ENCODE assay signal across 12 cellular contexts in the genomic region with DNA sequence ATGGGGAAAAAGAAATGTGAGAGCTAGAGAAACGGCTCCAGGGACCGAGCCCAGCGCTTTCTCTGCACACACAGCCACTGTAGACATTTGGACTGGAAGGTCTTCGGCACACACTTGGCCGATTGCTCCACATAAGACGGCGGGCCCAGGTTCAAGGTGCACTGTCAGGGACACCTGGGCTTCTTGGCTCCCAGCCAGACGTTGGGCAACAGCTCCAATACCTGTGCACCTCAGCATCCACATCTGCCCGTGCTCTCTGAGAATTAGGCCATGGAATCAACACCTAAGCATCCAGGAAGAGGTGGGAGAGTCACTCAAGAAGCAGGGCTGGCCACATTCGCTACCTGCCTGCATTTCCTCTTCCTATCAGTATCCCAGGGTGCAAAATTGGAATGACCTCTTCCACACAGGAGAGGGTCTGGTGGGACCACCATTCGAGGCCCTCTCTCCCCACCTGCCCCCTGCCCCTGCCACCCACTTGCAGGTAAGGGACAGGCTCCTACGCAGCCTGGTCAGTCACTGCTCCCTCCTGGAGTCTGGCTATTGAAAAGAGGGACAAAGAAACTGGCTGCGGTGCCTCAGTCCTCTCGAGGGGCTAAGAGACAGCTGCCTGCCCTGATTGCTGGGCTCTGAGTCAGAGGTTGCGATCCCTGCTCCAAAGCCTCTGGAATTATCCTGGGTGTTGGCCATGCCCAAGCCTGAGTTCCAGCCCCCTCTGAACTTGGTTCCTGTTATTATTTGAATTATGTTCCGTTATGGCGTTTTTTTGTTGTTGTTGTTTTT. TPM values are rescaled to one million over a fixed set of nuclear protein-coding genes. Genes with fewer than 3 reads are reported as not detected.
A peak's percentile ranks its signal among the peaks of the same experiment; 100 is the strongest.
DNase-seq lines count a peak whose midpoint lies in the region; ATAC-seq and TF ChIP-seq lines count a peak whose summit lies in the region.
"Had no signal": no experiment of that assay in that cellular context is flagged by ENCODE, and none has a peak within 500 bp of the region (broad histone marks: within the 10 kb centered on the region; RNA-seq: fewer than 3 reads in every experiment).

No MANE protein-coding gene starts in this region.

- H3K4me1 Mint-ChIP-seq in HFFc6 (ENCODE audit: low read depth) (peaks cover 46% of the 10 kb centered on the region), MCF 10A (ENCODE audit: insufficient read depth, unreplicated experiment) (peaks cover 40% of the 10 kb centered on the region), glutamatergic neuron (ENCODE audit: low read depth, unreplicated experiment) (no peaks in the 10 kb centered on the region)

- WGBS in mesodermal cell (ENCODE audit: insufficient coverage in 2 of 2), 2 experiments: 84 to 90% methylated on average over 14 to 17 of the region's 17 CpGs

- no peaks in the 10 kb centered on the region for H3K27me3 ChIP-seq in AG04450 (ENCODE audit: control insufficient read depth, insufficient read depth, low read length)

- DNase-seq in AG04450 (ENCODE audit: low read depth, low spot score) (no peak), HFFc6 (no peak), MCF 10A (ENCODE audit: unreplicated experiment) (peak; percentile 94), NOMO-1 (lab: John Stamatoyannopoulos, UW; ENCODE audit: unreplicated experiment in 2 of 2) (no peak), iPS-NIHi11 (ENCODE audit: low spot score) (no peak), glutamatergic neuron (no peak)
- DNase-seq: activated CD8-positive, alpha-beta T cell treated with anti-CD3 and anti-CD28 coated beads, Interleukin-2, amount 10 ng/mL, durations not matched to agents 7 days and 5 days; activated naive CD4-positive, alpha-beta T cell treated with anti-CD3 and anti-CD28 coated beads for 36 hours had no signal

- H3K9me3 Mint-ChIP-seq in HFFc6 (no peaks in the 10 kb centered on the region), MCF 10A (ENCODE audit: unreplicated experiment) (no peaks in the 10 kb centered on the region), glutamatergic neuron (ENCODE audit: unreplicated experiment) (no peaks in the 10 kb centered on the region)
- H3K9me3 Mint-ChIP-seq: activated naive CD4-positive, alpha-beta T cell treated with anti-CD3 and anti-CD28 coated beads for 36 hours; neural crest cell; T-helper 2 cell treated with Interferon-gamma antibody and Interleukin-4, amounts not matched to agents 5 μg/mL and 100 μg/mL, for 36 hours had no signal

- H3K27me3 Mint-ChIP-seq in HFFc6 (ENCODE audit: insufficient read depth): no peaks in the 10 kb centered on the region; the same call in none of the 2 replicates
- no peaks in the 10 kb centered on the region for H3K27me3 Mint-ChIP-seq in MCF 10A (ENCODE audit: insufficient read depth, unreplicated experiment)
- H3K27me3 Mint-ChIP-seq in glutamatergic neuron (ENCODE audit: unreplicated experiment): peaks cover 5% of the 10 kb centered on the region

- no peaks in the 10 kb centered on the region for H3K36me3 ChIP-seq in mesodermal cell (ENCODE audit: control insufficient read depth, insufficient read depth, low read length)

- H3K4me1 ChIP-seq in mesodermal cell (ENCODE audit: control insufficient read depth, insufficient read depth, low read length, poor library complexity, severe bottlenecking): peaks cover 30% of the 10 kb centered on the region

- H3K4me3 ChIP-seq in AG04450 (ENCODE audit: low read depth, low read length) (no peak overlapping the region), mesodermal cell (ENCODE audit: extremely low read depth, insufficient read depth, low read length, poor library complexity, severe bottlenecking) (no peak overlapping the region)

- H3K4me3 Mint-ChIP-seq in HFFc6 (no peak overlapping the region), MCF 10A (ENCODE audit: unreplicated experiment) (no peak overlapping the region), glutamatergic neuron (ENCODE audit: unreplicated experiment) (no peak overlapping the region)
- H3K4me3 Mint-ChIP-seq: activated CD8-positive, alpha-beta T cell treated with anti-CD3 and anti-CD28 coated beads, Interleukin-2, amount 10 ng/mL, durations not matched to agents 7 days and 5 days; activated naive CD4-positive, alpha-beta T cell treated with anti-CD3 and anti-CD28 coated beads for 36 hours; neural crest cell; T-helper 2 cell treated with Interferon-gamma antibody and Interleukin-4, amounts not matched to agents 5 μg/mL and 100 μg/mL, for 36 hours had no signal

- no peak for ATAC-seq in HG02623 (IDR thresholded peaks at IDR 0.05; ENCODE audit: unreplicated experiment)
- ATAC-seq: activated CD8-positive, alpha-beta T cell treated with anti-CD3 and anti-CD28 coated beads, Interleukin-2, amount 10 ng/mL, durations not matched to agents 7 days and 5 days had no signal

- TF ChIP-seq CTCF in AG04450 (IDR thresholded peaks at IDR 0.05; ENCODE audit: low read depth, low read length) (no peak), HFFc6 (IDR thresholded peaks at IDR 0.05) (no peak), MCF 10A (IDR thresholded peaks at IDR 0.05; ENCODE audit: unreplicated experiment) (no peak), glutamatergic neuron (IDR thresholded peaks at IDR 0.05; ENCODE audit: partially characterized antibody, unreplicated experiment) (no peak)

- no peaks in the 10 kb centered on the region for H3K36me3 Mint-ChIP-seq in HFFc6 (ENCODE audit: low read depth)
- no peaks in the 10 kb centered on the region for H3K36me3 Mint-ChIP-seq in MCF 10A (ENCODE audit: insufficient read depth, unreplicated experiment)
- no peaks in the 10 kb centered on the region for H3K36me3 Mint-ChIP-seq in glutamatergic neuron (ENCODE audit: unreplicated experiment)

- H3K27ac Mint-ChIP-seq in HFFc6 (peak overlapping the region; percentile 94), MCF 10A (ENCODE audit: low read depth, unreplicated experiment) (no peak overlapping the region), glutamatergic neuron (ENCODE audit: unreplicated experiment) (no peak overlapping the region)
- H3K27ac Mint-ChIP-seq: activated CD8-positive, alpha-beta T cell treated with anti-CD3 and anti-CD28 coated beads, Interleukin-2, amount 10 ng/mL, durations not matched to agents 7 days and 5 days; activated naive CD4-positive, alpha-beta T cell treated with anti-CD3 and anti-CD28 coated beads for 36 hours; T-helper 2 cell treated with Interferon-gamma antibody and Interleukin-4, amounts not matched to agents 5 μg/mL and 100 μg/mL, for 36 hours had no signal

- POLR2A ChIA-PET in AG04450 (lab: Yijun Ruan, JAX) (interaction anchor here (1.7 kb wide), 1 partner anchor 240 kb away, joined by 7 read pairs; a partner anchor contains a TSS), MCF 10A (lab: Yijun Ruan, JAX) (interaction anchor here (1.3 to 8.8 kb wide), 6 partner anchors 11 to 244 kb away, joined by 3 to 113 read pairs (median 36); a partner anchor contains a TSS)

- intact Hi-C loops in MCF 10A (cut with micrococcal nuclease): no loop called here

- H3K27ac ChIP-seq in AG04450 (ENCODE audit: low read depth, low read length) (peak overlapping the region; percentile 92), mesodermal cell (ENCODE audit: low read depth, low read length, severe bottlenecking) (peak overlapping the region; percentile 0)

- BruUV-seq in MCF 10A (replicated peaks; lab: Mats Ljungman, UMichigan): no TSS peak

- no peaks in the 10 kb centered on the region; the same call in 1 of the 2 replicates for H3K9me3 ChIP-seq in AG04450 (ENCODE audit: control insufficient read depth, insufficient read depth, low read length)
- peaks cover 8% of the 10 kb centered on the region for H3K9me3 ChIP-seq in mesodermal cell (ENCODE audit: control insufficient read depth, low read length)

- CTCF ChIA-PET in AG04450 (lab: Charles Lee) (interaction anchor here (0.6 to 8.5 kb wide), 3 partner anchors 10 to 245 kb away, joined by 5 to 66 read pairs (median 58); no protein-coding TSS in a partner anchor), MCF 10A (lab: Yijun Ruan, JAX) (interaction anchor here (0.5 to 7.8 kb wide), 8 partner anchors 11 to 632 kb away, joined by 3 to 99 read pairs (median 6); a partner anchor contains a TSS)

RNA-seq across cellular contexts. Expression of a gene that starts 40.1 kb away (rescaled TPM):
- 17.2 and 25.8 TPM in 2 replicates for polyA plus RNA-seq in AG04450 (2011; rRNA removed)
- 23.7 and 27.7 TPM in 2 replicates for polyA minus RNA-seq in AG04450 (2011; rRNA and poly(A)+ RNA removed)
- 10 to 100 TPM; 17.3 to 24.0 (median 22.3) TPM for total RNA-seq in HFFc6 (2021; fragmentation: NEBNext Ultra II Directional; extraction: Animal tissue kit (Norgen Biotek cat#: 25700))
- 19.7 and 25.5 TPM in 2 replicates for total RNA-seq in MCF 10A (2022)
- 25.9 TPM for polyA plus RNA-seq in mesodermal cell (2013, experiment 1 of 2)
- polyA plus RNA-seq in mesodermal cell (2013, experiment 2 of 2): 31.5 TPM
- total RNA-seq in glutamatergic neuron (ENCODE audit: unreplicated experiment): 16.7 TPM
